11 cellular contexts compared by ENCODE assay signal in the genomic region with DNA sequence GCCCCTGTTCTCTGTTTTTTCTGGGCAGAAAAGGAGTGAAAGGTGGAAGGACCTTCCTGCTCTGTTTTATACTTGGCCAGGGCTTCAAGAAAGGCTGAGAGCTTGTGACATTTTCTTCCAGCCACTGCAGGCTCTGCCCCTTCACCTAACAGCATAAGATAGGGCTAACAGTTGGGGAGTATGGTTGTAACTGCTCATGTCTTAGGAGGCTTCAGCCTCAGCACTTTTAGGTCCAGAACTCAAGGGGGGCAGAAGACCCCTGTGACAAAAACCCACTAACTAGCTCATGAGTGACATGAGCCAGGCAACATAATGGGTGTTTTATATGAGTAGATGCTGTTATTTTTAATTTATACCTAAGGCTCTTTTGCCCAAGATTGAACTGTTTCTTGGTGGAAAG. TPM values are rescaled to one million over a fixed set of nuclear protein-coding genes. Genes with fewer than 3 reads are reported as not detected.
DNase-seq lines count a peak whose midpoint lies in the region; TF ChIP-seq lines count a peak whose summit lies in the region.
"Had no signal": no experiment of that assay in that cellular context is flagged by ENCODE, and none has a peak within 500 bp of the region (broad histone marks: within the 10 kb centered on the region; RNA-seq: fewer than 3 reads in every experiment).

No MANE protein-coding gene starts in this region.

- peak overlapping the region; percentile 69 for H3K27ac Mint-ChIP-seq in mesothelial cell of epicardium
- H3K27ac Mint-ChIP-seq: CD8-positive, alpha-beta T cell; H9 had no signal

- peak overlapping the region; percentile 2 for H3K27ac ChIP-seq in ACC112 (ENCODE audit: low read depth, low read length)

- no peaks in the 10 kb centered on the region for H3K27me3 Mint-ChIP-seq in mesothelial cell of epicardium (ENCODE audit: low read depth)

- DNase-seq in mesothelial cell of epicardium (ENCODE audit: low spot score in 2 of 2, unreplicated experiment in 2 of 2) (no peak), NCI-H2227 treated with DMSO at 0.1 percent for 48 hours (lab: John Stamatoyannopoulos, UW) (no peak), hippocampal formation (lab: John Stamatoyannopoulos, UW) (no peak)
- no peak for DNase-seq in activated CD8-positive, alpha-beta memory T cell treated with anti-CD3 and anti-CD28 coated beads, Interleukin-2, amount 50 U/mL, for 48 hours
- DNase-seq: CD8-positive, alpha-beta T cell; H9 had no signal

- peaks cover 30% of the 10 kb centered on the region for H3K36me3 Mint-ChIP-seq in mesothelial cell of epicardium

- H3K4me3 ChIP-seq in ACC112 (ENCODE audit: low read depth, low read length) (peak overlapping the region; percentile 97; the same call in 1 of the 2 replicates), WI38 (ENCODE audit: low read depth, low read length) (0 out of 2 replicates have a peak overlapping the region, but pooled peaks have one; percentile 10)

- H3K9me3 Mint-ChIP-seq in mesothelial cell of epicardium: no peaks in the 10 kb centered on the region
- H3K9me3 Mint-ChIP-seq: CD8-positive, alpha-beta T cell; H9 had no signal

- no peak overlapping the region for H3K4me3 Mint-ChIP-seq in mesothelial cell of epicardium
- H3K4me3 Mint-ChIP-seq: CD8-positive, alpha-beta T cell; H9 had no signal

- no peak overlapping the region for H2AFZ ChIP-seq in ACC112 (ENCODE audit: low read length, unreplicated experiment)

- peaks cover 51% of the 10 kb centered on the region for H3K79me2 ChIP-seq in ACC112 (ENCODE audit: control insufficient read depth, insufficient read depth, low read length, unreplicated experiment)

- peaks cover 29% of the 10 kb centered on the region for H3K4me1 ChIP-seq in ACC112 (ENCODE audit: control insufficient read depth, insufficient read depth, low read length, unreplicated experiment)

- TF ChIP-seq CTCF in WI38 (IDR thresholded peaks at IDR 0.05; ENCODE audit: low read depth, low read length) (no peak), mesothelial cell of epicardium (IDR thresholded peaks at IDR 0.05; ENCODE audit: unreplicated experiment) (no peak)

- H3K4me1 Mint-ChIP-seq in mesothelial cell of epicardium: peaks cover 33% of the 10 kb centered on the region

- peaks cover 58% of the 10 kb centered on the region for H3K36me3 ChIP-seq in ACC112 (ENCODE audit: insufficient read depth, low read length)

- no peaks in the 10 kb centered on the region for H3K27me3 ChIP-seq in ACC112 (ENCODE audit: insufficient read depth, low read length)

RNA-seq across cellular contexts. Expression of a gene that starts 4.9 kb away (rescaled TPM):
- 613 to 624 TPM (median 618 TPM) in 3 replicates for total RNA-seq in mesothelial cell of epicardium

RNA-seq across cellular contexts. Expression of a gene that starts 5.3 kb away (rescaled TPM):
- total RNA-seq in mesothelial cell of epicardium: 102 to 107 TPM (median 105 TPM) in 3 replicates

RNA-seq across cellular contexts. Expression of a gene that starts 21.2 kb away (rescaled TPM):
- total RNA-seq in mesothelial cell of epicardium: 2.3 to 2.7 TPM (median 2.4 TPM) in 3 replicates

RNA-seq across cellular contexts. Expression of a gene that starts 25.5 kb away (rescaled TPM):
- 34.5 to 45.0 TPM (median 36.9 TPM) in 3 replicates for total RNA-seq in mesothelial cell of epicardium

RNA-seq across cellular contexts. Expression of a gene that starts 39.4 kb away (rescaled TPM):
- 0.55 to 1.1 TPM (median 0.72 TPM) in 3 replicates for total RNA-seq in mesothelial cell of epicardium
- total RNA-seq: fibroblast of villous mesenchyme, posterior vena cava, SK-MEL-5 had no signal
